ENCODE assay signal across 8 cellular contexts in genomic region chr19:45507864-45508680, GRCh38. TPM values are rescaled to one million over a fixed set of nuclear protein-coding genes. Genes with fewer than 3 reads are reported as not detected.
DNase-seq lines count a peak whose midpoint lies in the region; ATAC-seq and TF ChIP-seq lines count a peak whose summit lies in the region.

No MANE protein-coding gene starts in this region.

- H3K79me2 ChIP-seq in SU-DHL-6 (ENCODE audit: insufficient read depth, low read length): peaks cover 39% of the 10 kb centered on the region

- H3K4me3 ChIP-seq in SU-DHL-6 (ENCODE audit: insufficient read depth, low read length, poor library complexity, severe bottlenecking) (peak overlapping the region; percentile 95), left lung (peak overlapping the region; percentile 96 to 100)

- H3K36me3 ChIP-seq in SU-DHL-6 (ENCODE audit: low read length) (no peaks in the 10 kb centered on the region), left lung (peaks cover 0 to 9% of the 10 kb centered on the region in 2 donors)

- H3K9me3 ChIP-seq in SU-DHL-6 (ENCODE audit: insufficient read depth, low read length) (no peaks in the 10 kb centered on the region), left lung (no peaks in the 10 kb centered on the region)

- H3K9ac ChIP-seq in SU-DHL-6 (ENCODE audit: low read length): peak overlapping the region; percentile 88

- peaks cover 18% of the 10 kb centered on the region for H3K36me3 Mint-ChIP-seq in stimulated activated naive CD8-positive, alpha-beta T cell treated with anti-CD3 and anti-CD28 coated beads, Interleukin-15, Interleukin-2, amounts not matched to agents 100 ng/mL and 50 ng/mL, for 24 hours (ENCODE audit: low read depth)

- peak; percentile 72 for DNase-seq in stimulated activated CD4-positive, alpha-beta T cell treated with anti-CD3 and anti-CD28 coated beads, Interleukin-15, amount 100 ng/mL, for 24 hours
- DNase-seq in stimulated activated CD4-positive, alpha-beta T cell treated with anti-CD3 and anti-CD28 coated beads, Interleukin-2, amount 100 ng/mL, for 48 hours: no peak
- DNase-seq in caudate nucleus (lab: John Stamatoyannopoulos, UW) (peak in 6 of 61 donors; percentile 5 to 52 (median 22)), left lung (peak in 1 of 2 donors; percentile 86), HuH-7 (ENCODE audit: low spot score) (no peak)

- H3K4me1 ChIP-seq in left lung: peaks cover 8 to 69% of the 10 kb centered on the region in 2 donors

- no peaks in the 10 kb centered on the region for H3K9me3 Mint-ChIP-seq in stimulated activated naive CD8-positive, alpha-beta T cell treated with anti-CD3 and anti-CD28 coated beads, Interleukin-15, Interleukin-2, amounts not matched to agents 100 ng/mL and 50 ng/mL, for 24 hours

- peak; percentile 2 for ATAC-seq in left lung
- ATAC-seq in HG03342 (IDR thresholded peaks at IDR 0.05; ENCODE audit: unreplicated experiment): no peak

- TF ChIP-seq CTCF in SU-DHL-6 (IDR thresholded peaks at IDR 0.05; ENCODE audit: insufficient read depth, low read length, poor library complexity, severe bottlenecking) (no peak), left lung (IDR thresholded peaks at IDR 0.05) (no peak)

- H2AFZ ChIP-seq in SU-DHL-6 (ENCODE audit: low read depth, low read length, severe bottlenecking): no peak overlapping the region

- H3F3A ChIP-seq in SU-DHL-6 (ENCODE audit: insufficient read depth): peaks cover 12% of the 10 kb centered on the region

- intact Hi-C loops in left lung (cut with DNase I): no loop called here

- peaks cover 54% of the 10 kb centered on the region for H3K4me1 Mint-ChIP-seq in stimulated activated naive CD8-positive, alpha-beta T cell treated with anti-CD3 and anti-CD28 coated beads, Interleukin-15, Interleukin-2, amounts not matched to agents 100 ng/mL and 50 ng/mL, for 24 hours (ENCODE audit: low read depth)

- no peaks in the 10 kb centered on the region for H4K20me1 ChIP-seq in SU-DHL-6 (ENCODE audit: low read depth, low read length)

- H3K27ac ChIP-seq in SU-DHL-6 (ENCODE audit: low read depth, low read length) (peak overlapping the region; percentile 90), caudate nucleus (ENCODE audit: low read depth, low read length) (peak overlapping the region; percentile 82), left lung (peak overlapping the region; percentile 86 to 98)

- peak overlapping the region; percentile 98 for H3K4me2 ChIP-seq in SU-DHL-6 (ENCODE audit: low read depth, low read length, poor library complexity, severe bottlenecking)

- H3K27ac Mint-ChIP-seq in stimulated activated naive CD8-positive, alpha-beta T cell treated with anti-CD3 and anti-CD28 coated beads, Interleukin-15, Interleukin-2, amounts not matched to agents 100 ng/mL and 50 ng/mL, for 24 hours: peak overlapping the region; percentile 63

- no peaks in the 10 kb centered on the region for H3K9me2 ChIP-seq in SU-DHL-6 (replicated peaks; ENCODE audit: insufficient read depth, low read length)

- no peaks in the 10 kb centered on the region for H3K27me3 Mint-ChIP-seq in stimulated activated naive CD8-positive, alpha-beta T cell treated with anti-CD3 and anti-CD28 coated beads, Interleukin-15, Interleukin-2, amounts not matched to agents 100 ng/mL and 50 ng/mL, for 24 hours

- H3K27me3 ChIP-seq in SU-DHL-6 (ENCODE audit: low read length): no peaks in the 10 kb centered on the region
- H3K27me3 ChIP-seq in left lung: no peaks in the 10 kb centered on the region

- peak overlapping the region; percentile 97 for H3K4me3 Mint-ChIP-seq in stimulated activated naive CD8-positive, alpha-beta T cell treated with anti-CD3 and anti-CD28 coated beads, Interleukin-15, Interleukin-2, amounts not matched to agents 100 ng/mL and 50 ng/mL, for 24 hours

RNA-seq across cellular contexts. Expression of gene VASP, which starts 0.8 kb away (rescaled TPM):
- total RNA-seq in left lung: 100 to 1,000 TPM; 109 to 220 TPM

RNA-seq across cellular contexts. Expression of gene PPM1N, which starts 9.8 kb away (rescaled TPM):
- total RNA-seq in left lung: 1 to 10 TPM in 1 of 2 donors, under 1 TPM in 1; 0.47 to 2.1 TPM

RNA-seq across cellular contexts. Expression of gene RTN2, which starts 11.2 kb away (rescaled TPM):
- total RNA-seq in left lung: 10 to 100 TPM in 1 of 2 donors, 1 to 10 TPM in 1; 9.4 to 16.7 TPM

RNA-seq across cellular contexts. Expression of gene FOSB, which starts 40.3 kb away (rescaled TPM):
- total RNA-seq in left lung: 10 to 100 TPM in 1 of 2 donors, 1 to 10 TPM in 1; 7.1 to 20.4 TPM
